ENCODE assay signal across 1 cellular context in genomic region chr17:81335388-81336157, GRCh38.
TF ChIP-seq lines count a peak whose summit lies in the region.

No MANE protein-coding gene starts in this region.

TF ChIP-seq in HEK293, 187 proteins besides CTCF, POLR2A, EP300 and RAD21 (continued from another document):
- TF ChIP-seq, protein P1, sequence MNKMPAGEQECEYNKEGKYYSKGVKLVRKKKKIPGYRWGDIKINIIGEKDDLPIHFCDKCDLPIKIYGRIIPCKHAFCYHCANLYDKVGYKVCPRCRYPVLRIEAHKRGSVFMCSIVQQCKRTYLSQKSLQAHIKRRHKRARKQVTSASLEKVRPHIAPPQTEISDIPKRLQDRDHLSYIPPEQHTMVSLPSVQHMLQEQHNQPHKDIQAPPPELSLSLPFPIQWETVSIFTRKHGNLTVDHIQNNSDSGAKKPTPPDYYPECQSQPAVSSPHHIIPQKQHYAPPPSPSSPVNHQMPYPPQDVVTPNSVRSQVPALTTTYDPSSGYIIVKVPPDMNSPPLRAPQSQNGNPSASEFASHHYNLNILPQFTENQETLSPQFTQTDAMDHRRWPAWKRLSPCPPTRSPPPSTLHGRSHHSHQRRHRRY (tag by site-specific recombination; IDR thresholded peaks at IDR 0.05): no peak
- TF ChIP-seq OSR2 (tag by site-specific recombination; IDR thresholded peaks at IDR 0.05) (no peak), SP3 (tag by site-specific recombination; IDR thresholded peaks at IDR 0.05) (0 out of 2 replicates have a peak, but pooled peaks have one; percentile 7), YY1 (tag by site-specific recombination; IDR thresholded peaks at IDR 0.05) (no peak), MYNN (tag by site-specific recombination; IDR thresholded peaks at IDR 0.05; ENCODE audit: borderline replicate concordance) (no peak), KLF1 (tag by site-specific recombination; IDR thresholded peaks at IDR 0.05) (peak; percentile 86), ZBTB11 (tag by site-specific recombination; conservative IDR thresholded peaks at IDR 0.05; ENCODE audit: low read depth) (no peak), SP2 (tag by site-specific recombination; IDR thresholded peaks at IDR 0.05) (0 out of 2 replicates have a peak, but pooled peaks have one; percentile 12), ZNF791 (tag by site-specific recombination; IDR thresholded peaks at IDR 0.05) (no peak)
- TF ChIP-seq, protein P2, sequence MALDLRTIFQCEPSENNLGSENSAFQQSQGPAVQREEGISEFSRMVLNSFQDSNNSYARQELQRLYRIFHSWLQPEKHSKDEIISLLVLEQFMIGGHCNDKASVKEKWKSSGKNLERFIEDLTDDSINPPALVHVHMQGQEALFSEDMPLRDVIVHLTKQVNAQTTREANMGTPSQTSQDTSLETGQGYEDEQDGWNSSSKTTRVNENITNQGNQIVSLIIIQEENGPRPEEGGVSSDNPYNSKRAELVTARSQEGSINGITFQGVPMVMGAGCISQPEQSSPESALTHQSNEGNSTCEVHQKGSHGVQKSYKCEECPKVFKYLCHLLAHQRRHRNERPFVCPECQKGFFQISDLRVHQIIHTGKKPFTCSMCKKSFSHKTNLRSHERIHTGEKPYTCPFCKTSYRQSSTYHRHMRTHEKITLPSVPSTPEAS (tag by site-specific recombination; IDR thresholded peaks at IDR 0.05): no peak
